ENCODE assay signal across 25 cellular contexts in genomic region chr2:18490901-18491300, GRCh38.
"Had no signal": no experiment of that assay in that cellular context is flagged by ENCODE, and none has a peak within 500 bp of the region (broad histone marks: within the 10 kb centered on the region; RNA-seq: fewer than 3 reads in every experiment).

No MANE protein-coding gene starts in this region.

- H3K9me3 ChIP-seq: esophagus muscularis mucosa, gastroesophageal sphincter, heart left ventricle, left lung, lower lobe of right lung had no signal

- ATAC-seq: foreskin keratinocyte, heart left ventricle, left colon, left lung, left ventricle myocardium superior, lower lobe of right lung had no signal

- DNase-seq: dermis blood vessel endothelial cell; dorsolateral prefrontal cortex; effector CD4-positive, alpha-beta T cell; effector memory CD4-positive, alpha-beta T cell; foreskin keratinocyte; heart left ventricle; hypothalamus; immature natural killer cell; kidney glomerular epithelial cell; left colon; left lung; left ventricle myocardium superior; lower lobe of right lung; mesendoderm; midbrain had no signal

- H3K27ac ChIP-seq: coronary artery, dorsolateral prefrontal cortex, esophagus muscularis mucosa, foreskin keratinocyte, gastroesophageal sphincter, heart left ventricle, hepatocyte, left lung, lower lobe of right lung had no signal

- H3K4me3 ChIP-seq: coronary artery, dorsolateral prefrontal cortex, esophagus muscularis mucosa, gastroesophageal sphincter, heart left ventricle, hepatocyte, left lung, lower lobe of right lung had no signal

- H3K4me2 ChIP-seq: hepatocyte had no signal

- H2AFZ ChIP-seq: hepatocyte had no signal

- H3K4me1 ChIP-seq: foreskin keratinocyte, gastroesophageal sphincter, heart left ventricle, left lung, lower lobe of right lung had no signal

- H3K9me3 Mint-ChIP-seq: memory B cell had no signal

- H3K36me3 Mint-ChIP-seq: immature natural killer cell, memory B cell had no signal

- H3K27me3 ChIP-seq: esophagus muscularis mucosa, gastroesophageal sphincter, hepatocyte, left lung had no signal

- H3K36me3 ChIP-seq: esophagus muscularis mucosa, gastroesophageal sphincter, heart left ventricle, left lung, lower lobe of right lung had no signal

- H3K4me3 Mint-ChIP-seq: immature natural killer cell, memory B cell had no signal

- H3K4me1 Mint-ChIP-seq: immature natural killer cell, memory B cell had no signal

- H3K27ac Mint-ChIP-seq: immature natural killer cell, memory B cell had no signal

- H3K79me2 ChIP-seq: hepatocyte had no signal

- FAIRE-seq: colon, endothelial cell of umbilical vein, frontal cortex, islet of Langerhans, keratinocyte had no signal
